Comparison of ENCODE assay signal across 6 cellular contexts in genomic region chr1:44805311-44806024, GRCh38. TPM values are rescaled to one million over a fixed set of nuclear protein-coding genes. Genes with fewer than 3 reads are reported as not detected.
DNase-seq lines count a peak whose midpoint lies in the region; ATAC-seq, FAIRE-seq and TF ChIP-seq lines count a peak whose summit lies in the region.

No MANE protein-coding gene starts in this region.

- H3K4me2 ChIP-seq in OCI-LY3 (ENCODE audit: low read length), result no peak overlapping the region

- H3K27ac ChIP-seq in OCI-LY3 (ENCODE audit: low read length) (peak overlapping the region; percentile 11; the same call in 1 of the 2 replicates), psoas muscle (peak overlapping the region; percentile 94)

- H3K27me3 Mint-ChIP-seq in chondrocyte (ENCODE audit: low read depth), result no peaks in the 10 kb centered on the region

- no peak for TF ChIP-seq POLR2A in H54 (IDR thresholded peaks at IDR 0.05; ENCODE audit: low read depth, low read length)

- peaks cover 62% of the 10 kb centered on the region for H3K79me2 ChIP-seq in OCI-LY3 (ENCODE audit: low read length)

- H3K4me3 Mint-ChIP-seq in chondrocyte (ENCODE audit: unreplicated experiment), result no peak overlapping the region

- H3K4me1 ChIP-seq in OCI-LY3 (ENCODE audit: low read length), result peaks cover 80% of the 10 kb centered on the region
- H3K4me1 ChIP-seq in psoas muscle, result peaks cover 35% of the 10 kb centered on the region

- TF ChIP-seq CTCF in OCI-LY3 (IDR thresholded peaks at IDR 0.05; ENCODE audit: low read depth, low read length), result peak; percentile 20
- peak; percentile 29 for TF ChIP-seq CTCF in chondrocyte (IDR thresholded peaks at IDR 0.05)
- no peak for TF ChIP-seq CTCF in psoas muscle (IDR thresholded peaks at IDR 0.05)

- H3K36me3 Mint-ChIP-seq in chondrocyte (ENCODE audit: low read depth), result peaks cover 23% of the 10 kb centered on the region

- H3K4me3 ChIP-seq in OCI-LY3 (ENCODE audit: low read length) (no peak overlapping the region), psoas muscle (no peak overlapping the region)

- FAIRE-seq in H54 (lab: Jason Lieb, UNC), result no peak

- no peak overlapping the region for H2AFZ ChIP-seq in OCI-LY3 (ENCODE audit: low read depth, low read length)

- no peaks in the 10 kb centered on the region for H3K9me3 Mint-ChIP-seq in chondrocyte (ENCODE audit: low read depth)

- H3K9ac ChIP-seq in OCI-LY3 (ENCODE audit: low read length), result no peak overlapping the region

- H3K27me3 ChIP-seq in OCI-LY3 (ENCODE audit: low read depth, low read length) (no peaks in the 10 kb centered on the region), psoas muscle (ENCODE audit: insufficient read depth in 3 of 3, low read length in 2 of 3) (no peaks in the 10 kb centered on the region)

- H4K20me1 ChIP-seq in OCI-LY3 (ENCODE audit: insufficient read depth, low read length), result peaks cover 11% of the 10 kb centered on the region

- WGBS in psoas muscle, 3 donors, result 92 to 96% (median 94%) methylated on average over 19 to 20 of the region's 20 CpGs

- H3K9me3 ChIP-seq in OCI-LY3 (ENCODE audit: insufficient read depth, low read length), result no peaks in the 10 kb centered on the region
- H3K9me3 ChIP-seq in psoas muscle, result no peaks in the 10 kb centered on the region

- H3K4me1 Mint-ChIP-seq in chondrocyte (ENCODE audit: low read depth), result peaks cover 72% of the 10 kb centered on the region

- peak; percentile 81 for DNase-seq in chondrocyte (ENCODE audit: low spot score)
- DNase-seq in psoas muscle, result peak in 1 of 2 donors; percentile 38
- DNase-seq in NCI-H1105 treated with DMSO at 0.1 percent for 48 hours (lab: John Stamatoyannopoulos, UW), result no peak
- no peak for DNase-seq in H54 (ENCODE audit: insufficient read length, low spot score)

- H3K27ac Mint-ChIP-seq in chondrocyte (ENCODE audit: unreplicated experiment), result peak overlapping the region; percentile 80

- intact Hi-C loops in psoas muscle (cut with DNase I), result no loop called here

- peaks cover 64% of the 10 kb centered on the region for H3K36me3 ChIP-seq in OCI-LY3 (replicated peaks; ENCODE audit: low read depth, low read length)
- H3K36me3 ChIP-seq in psoas muscle (ENCODE audit: insufficient read depth in 1 of 2, low read depth in 1 of 2), result peaks cover 0 to 39% of the 10 kb centered on the region in 2 donors

- ATAC-seq in psoas muscle (no peak), GM19035 (IDR thresholded peaks at IDR 0.05; ENCODE audit: unreplicated experiment) (no peak)

RNA-seq across cellular contexts. Expression of gene DYNLT4, which starts 1.7 kb away (rescaled TPM):
- total RNA-seq in chondrocyte, result not detected in 3 replicates
- under 1 TPM in 2 of 4 donors, not detected in 2; 0.32 to 0.59 TPM for total RNA-seq in psoas muscle
- polyA plus RNA-seq in psoas muscle, result under 1 TPM; 0.06 to 0.42 (median 0.11) TPM

RNA-seq across cellular contexts. Expression of gene BTBD19, which starts 2.9 kb away (rescaled TPM):
- total RNA-seq in chondrocyte (43.4 to 46.5 TPM (median 44.1 TPM) in 3 replicates), psoas muscle (1 to 10 TPM in 3 of 4 donors, under 1 TPM in 1; 0.76 to 1.8 (median 1.3) TPM)
- polyA plus RNA-seq in psoas muscle, result 1 to 10 TPM in 2 of 3 donors, under 1 TPM in 1; 0.35 to 1.4 (median 1.2) TPM

RNA-seq across cellular contexts. Expression of gene PLK3, which starts 5.3 kb away (rescaled TPM):
- 24.2 to 30.0 TPM (median 29.0 TPM) in 3 replicates for total RNA-seq in chondrocyte
- 1 to 10 TPM; 3.7 to 7.1 (median 4.7) TPM for total RNA-seq in psoas muscle
- 1 to 10 TPM; 3.0 to 8.3 (median 3.5) TPM for polyA plus RNA-seq in psoas muscle

RNA-seq across cellular contexts. Expression of gene BEST4, which starts 17.5 kb away (rescaled TPM):
- total RNA-seq in chondrocyte, result 0.19 to 0.37 TPM (median 0.33 TPM) in 3 replicates
- not detected for total RNA-seq in psoas muscle
- polyA plus RNA-seq in psoas muscle, result under 1 TPM in 1 of 3 donors, not detected in 2; 0.08 TPM

RNA-seq across cellular contexts. Expression of gene RPS8, which starts 30.1 kb away (rescaled TPM):
- total RNA-seq in chondrocyte (1,170 to 1,234 TPM (median 1,179 TPM) in 3 replicates), psoas muscle (1,000 to 10,000 TPM in 2 of 4 donors, 100 to 1,000 TPM in 2; 935 to 1,269 (median 1,066) TPM)
- 1,000 to 10,000 TPM; 1,193 to 2,158 (median 1,436) TPM for polyA plus RNA-seq in psoas muscle

Comparison
In these comparisons a context has a peak if more than half of its experiments do, and no peak if none do; other contexts are left out.
1. RNA of gene BTBD19, which starts 2.9 kb away (total RNA-seq): 43.4 to 46.5 TPM in chondrocyte; 0.76 to 1.8 TPM in psoas muscle; every median in the first group is over 10 times any median in the second.